ENCODE assay signal across 8 cellular contexts in the genomic region with DNA sequence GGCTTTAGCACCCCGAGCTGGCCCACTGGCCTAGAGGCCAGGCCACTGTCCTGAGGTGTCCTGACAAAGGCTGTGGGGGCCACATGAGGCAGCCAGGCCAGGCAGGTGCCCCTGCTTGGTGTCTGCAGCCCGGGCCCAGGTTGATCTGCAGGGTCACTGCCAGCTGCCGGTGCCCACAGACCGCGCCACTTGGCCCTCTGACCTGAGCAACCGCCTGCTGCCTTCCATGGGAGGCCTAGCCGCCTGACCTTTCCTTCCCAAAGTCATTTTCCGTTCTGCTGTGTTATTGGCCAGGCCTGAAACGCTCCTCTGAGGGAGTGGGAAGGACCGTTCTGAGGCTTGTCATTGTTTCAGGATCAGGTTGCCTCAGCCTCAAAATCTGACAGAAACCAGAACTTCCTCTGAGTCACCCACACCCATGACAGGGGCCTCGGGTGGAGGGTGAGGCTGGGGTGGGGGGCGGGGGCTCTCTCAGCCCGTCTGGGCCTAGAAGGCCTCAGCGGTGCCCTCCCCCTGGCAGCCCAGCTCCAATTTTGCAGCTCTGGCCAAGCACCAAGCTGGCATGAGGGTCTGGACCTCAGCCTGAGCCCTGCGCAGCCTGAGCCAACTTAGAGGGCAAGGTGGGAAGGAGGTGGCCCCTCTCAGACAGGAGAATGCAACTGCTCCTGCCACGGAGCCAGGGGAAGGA.
DNase-seq lines count a peak whose midpoint lies in the region; ATAC-seq and TF ChIP-seq lines count a peak whose summit lies in the region.

No MANE protein-coding gene starts in this region.

- H3K4me3 ChIP-seq in GM12864 (ENCODE audit: low read depth, low read length): no peak overlapping the region
- no peak overlapping the region for H3K4me3 ChIP-seq in astrocyte of the spinal cord (ENCODE audit: low read depth, low read length)

- DNase-seq in GM12864 (ENCODE audit: low read depth) (peak; percentile 33), T follicular helper cell (ENCODE audit: low read depth) (peak; percentile 19), astrocyte of the spinal cord (ENCODE audit: low read depth, low spot score) (peak; percentile 78), left lobe of liver (ENCODE audit: low spot score) (no peak), T1000 (lab: John Stamatoyannopoulos, UW) (no peak), inferior parietal cortex (ENCODE audit: extremely low spot score) (no peak)
- peak; percentile 28 for DNase-seq in stimulated activated CD8-positive, alpha-beta memory T cell treated with anti-CD3 and anti-CD28 coated beads, Interleukin-12 subunit alpha, Interleukin-12 subunit beta, amount 100 ng/mL, for 4 hours (ENCODE audit: low read depth)

- TF ChIP-seq CTCF in GM12864 (IDR thresholded peaks at IDR 0.05; ENCODE audit: low read depth, low read length, missing control alignments) (no peak), astrocyte of the spinal cord (IDR thresholded peaks at IDR 0.05; ENCODE audit: low read depth, low read length) (no peak)

- ATAC-seq in HG02870 (IDR thresholded peaks at IDR 0.05; ENCODE audit: unreplicated experiment): peak; percentile 71
- peak; percentile 68 for ATAC-seq in left lobe of liver

- in situ Hi-C loops in astrocyte of the spinal cord (cut with HindIII; ENCODE audit: low sequenced_read_pairs): no loop called here

Comparison
In these comparisons a context has a peak if more than half of its experiments do, and no peak if none do; other contexts are left out.
1. DNase-seq: peak in GM12864 (single experiment), T follicular helper cell (single experiment), astrocyte of the spinal cord (single experiment) and stimulated activated CD8-positive, alpha-beta memory T cell treated with anti-CD3 and anti-CD28 coated beads, Interleukin-12 subunit alpha, Interleukin-12 subunit beta, amount 100 ng/mL, for 4 hours (single experiment); none in left lobe of liver (single experiment), T1000 (single experiment) and inferior parietal cortex (single experiment).